Comparison of ENCODE assay signal across 8 cellular contexts in the genomic region with DNA sequence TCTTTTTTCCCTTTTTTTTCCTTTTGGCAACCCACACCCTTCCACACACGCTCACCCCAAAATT. TPM values are rescaled to one million over a fixed set of nuclear protein-coding genes. Genes with fewer than 3 reads are reported as not detected.
DNase-seq lines count a peak whose midpoint lies in the region; ATAC-seq and TF ChIP-seq lines count a peak whose summit lies in the region.

A gene (plus strand): TSS at position 21 of the 64 bp plus-strand sequence. CDS start 197 bp downstream, outside the sequence.

- ATAC-seq in HG03135 (IDR thresholded peaks at IDR 0.05; ENCODE audit: unreplicated experiment) = no peak

- peaks cover 55% of the 10 kb centered on the region for H3K4me1 Mint-ChIP-seq in neural crest cell

- H3K4me3 Mint-ChIP-seq in neural crest cell = peak within 1 kb of the TSS; percentile 91

- H3F3A ChIP-seq in PC-9 (ENCODE audit: insufficient read depth, low read depth) = no peaks in the 10 kb centered on the region

- TF ChIP-seq CTCF in C4-2B (conservative IDR thresholded peaks at IDR 0.05) (no peak), PC-9 (conservative IDR thresholded peaks at IDR 0.05) (no peak), neural crest cell (conservative IDR thresholded peaks at IDR 0.05) (no peak)

- DNase-seq in PC-9 = no peak
- no peak for DNase-seq in neural crest cell (ENCODE audit: low read depth, low spot score)
- no peak for DNase-seq in iPS-NIHi11 (ENCODE audit: low spot score)
- DNase-seq in Kasumi-1 (lab: John Stamatoyannopoulos, UW) = no peak
- no peak for DNase-seq in HPDE6-E6E7 (ENCODE audit: extremely low spot score)

- no peaks in the 10 kb centered on the region for H3K27me3 ChIP-seq in PC-9 (ENCODE audit: insufficient read depth, low read depth)
- no peaks in the 10 kb centered on the region for H3K27me3 ChIP-seq in esophagus (ENCODE audit: control insufficient read depth in 1 of 2, insufficient read depth in 2 of 2, low read length in 2 of 2)

- intact Hi-C loops in PC-9 (cut with micrococcal nuclease; ENCODE audit: unreplicated experiment) = loop anchor here (5.0 to 10.0 kb wide), 3 partner anchors 58 to 295 kb away; a partner anchor contains a TSS

- H3K27ac Mint-ChIP-seq in neural crest cell (ENCODE audit: unreplicated experiment) = peak within 1 kb of the TSS; percentile 79

- H3K36me3 ChIP-seq in PC-9 (ENCODE audit: low read depth) (peaks cover 6% of the 10 kb centered on the region; the same call in 1 of the 2 replicates), esophagus (ENCODE audit: control insufficient read depth in 2 of 2, insufficient read depth in 2 of 2, low read length in 1 of 2) (no peaks in the 10 kb centered on the region)

- peak within 1 kb of the TSS; percentile 85 for H3K4me2 ChIP-seq in PC-9

- H3K36me3 Mint-ChIP-seq in neural crest cell (ENCODE audit: low read depth) = peaks cover 5% of the 10 kb centered on the region

- peak within 1 kb of the TSS; percentile 77 for H3K27ac ChIP-seq in C4-2B
- no peak within 1 kb of the TSS for H3K27ac ChIP-seq in PC-9
- peak within 1 kb of the TSS; percentile 53 to 75 for H3K27ac ChIP-seq in esophagus (ENCODE audit: low read depth in 2 of 2, low read length in 1 of 2)

- H4K20me1 ChIP-seq in PC-9 (ENCODE audit: insufficient read depth) = no peaks in the 10 kb centered on the region; the same call in 1 of the 2 replicates

- H3K4me1 ChIP-seq in PC-9 (replicated peaks; ENCODE audit: insufficient read depth) (peaks cover 29% of the 10 kb centered on the region), esophagus (ENCODE audit: control insufficient read depth in 2 of 2, insufficient read depth in 2 of 2, low read length in 1 of 2) (peaks cover 4 to 7% of the 10 kb centered on the region in 2 donors)

- CTCF ChIA-PET in PC-9 (lab: Charles Lee) = no interaction called here

- H3K9me3 Mint-ChIP-seq in neural crest cell = peaks cover 5% of the 10 kb centered on the region

- POLR2A ChIA-PET in PC-9 (lab: Charles Lee; ENCODE audit: unreplicated experiment) = no interaction called here

- H3K4me3 ChIP-seq in PC-9 (peak within 1 kb of the TSS; percentile 76), esophagus (ENCODE audit: low read depth in 1 of 2, low read length in 2 of 2) (peak within 1 kb of the TSS; percentile 69 to 79)

- H3K9me3 ChIP-seq in PC-9 (ENCODE audit: insufficient read depth, low read depth) = no peaks in the 10 kb centered on the region
- peaks cover 0 to 2% of the 10 kb centered on the region in 2 donors for H3K9me3 ChIP-seq in esophagus (ENCODE audit: control insufficient read depth in 2 of 2, insufficient read depth in 1 of 2, low read depth in 1 of 2, low read length in 1 of 2)

- BruUV-seq in PC-9 (replicated peaks; lab: Mats Ljungman, UMichigan) = no TSS peak

- H3K79me2 ChIP-seq in PC-9 (ENCODE audit: low read depth) = peaks cover 56% of the 10 kb centered on the region

- no peaks in the 10 kb centered on the region; the same call in 1 of the 2 replicates for H3K9me2 ChIP-seq in PC-9 (ENCODE audit: insufficient read depth)

- peaks cover 10% of the 10 kb centered on the region for H3K27me3 Mint-ChIP-seq in neural crest cell (ENCODE audit: low read depth)

- H2AFZ ChIP-seq in PC-9 = peak within 1 kb of the TSS; percentile 78

- 83 to 89% methylated on average over 1 of the region's 1 CpG for WGBS in esophagus, 2 donors

RNA-seq across cellular contexts. Expression of the gene that starts here (rescaled TPM):
- total RNA-seq in PC-9 (2021) (13.9 and 20.7 TPM in 2 replicates), neural crest cell (26.0 and 27.4 TPM in 2 replicates)
- polyA plus RNA-seq in esophagus = 1 to 10 TPM; 3.1 to 4.4 TPM
